Comparison of ENCODE assay signal across 8 cellular contexts in genomic region chr1:227315500-227316346, GRCh38. TPM values are rescaled to one million over a fixed set of nuclear protein-coding genes. Genes with fewer than 3 reads are reported as not detected.
A peak's percentile ranks its signal among the peaks of the same experiment; 100 is the strongest.
DNase-seq lines count a peak whose midpoint lies in the region; ATAC-seq and TF ChIP-seq lines count a peak whose summit lies in the region.

No MANE protein-coding gene starts in this region.

- H3K9me3 ChIP-seq in CD4-positive, alpha-beta T cell (ENCODE audit: control insufficient read depth, low read length), result no peaks in the 10 kb centered on the region
- no peaks in the 10 kb centered on the region for H3K9me3 ChIP-seq in upper lobe of right lung

- peak overlapping the region; percentile 80 for H3K4me3 ChIP-seq in upper lobe of right lung

- H3K27me3 ChIP-seq in CD4-positive, alpha-beta T cell (ENCODE audit: control insufficient read depth, insufficient read depth, low read length), result peaks cover 44% of the 10 kb centered on the region
- no peaks in the 10 kb centered on the region for H3K27me3 ChIP-seq in upper lobe of right lung

- CTCF ChIA-PET in CD4-positive, alpha-beta T cell (lab: Charles Lee), result no interaction called here

- no peak overlapping the region for H3K27ac ChIP-seq in CD4-positive, alpha-beta T cell (ENCODE audit: low read depth, low read length)
- H3K27ac ChIP-seq in upper lobe of right lung, result no peak overlapping the region

- in situ Hi-C loops in T47D (cut with HindIII; ENCODE audit: low pct_unique_long_range_greater_than_20kb, low sequenced_read_pairs), result no loop called here

- no peaks in the 10 kb centered on the region for H3K4me1 ChIP-seq in upper lobe of right lung

- intact Hi-C loops in CD4-positive, alpha-beta T cell (cut with DNase I, micrococcal nuclease), result no loop called here
- intact Hi-C loops in upper lobe of right lung (cut with DNase I), result loop anchor here (10.0 kb wide), 1 partner anchor 91 kb away; no protein-coding TSS in a partner anchor

- no peaks in the 10 kb centered on the region for H3K9me3 Mint-ChIP-seq in CD4-positive, alpha-beta T cell

- H3K36me3 Mint-ChIP-seq in CD4-positive, alpha-beta T cell (ENCODE audit: low read depth), result no peaks in the 10 kb centered on the region

- POLR2A ChIA-PET in CD4-positive, alpha-beta T cell (lab: Charles Lee), result no interaction called here

- H3K4me3 Mint-ChIP-seq in CD4-positive, alpha-beta T cell, result peak overlapping the region; percentile 53

- no peak for TF ChIP-seq CTCF in CD4-positive, alpha-beta T cell (IDR thresholded peaks at IDR 0.05)
- TF ChIP-seq CTCF in upper lobe of right lung (IDR thresholded peaks at IDR 0.05), result no peak

- peaks cover 8% of the 10 kb centered on the region for H3K4me1 Mint-ChIP-seq in CD4-positive, alpha-beta T cell (ENCODE audit: low read depth)

- peaks cover 60% of the 10 kb centered on the region for H3K27me3 Mint-ChIP-seq in CD4-positive, alpha-beta T cell

- H3K36me3 ChIP-seq in upper lobe of right lung, result no peaks in the 10 kb centered on the region

- DNase-seq in CD4-positive, alpha-beta T cell, result no peak
- peak; percentile 54 for DNase-seq in HuH-7.5 (ENCODE audit: low spot score)
- DNase-seq in T47D (ENCODE audit: low read depth in 1 of 2, low spot score in 1 of 2), result peak; percentile 35 to 66
- peak; percentile 82 for DNase-seq in left lobe of liver (ENCODE audit: low spot score)
- DNase-seq in upper lobe of right lung, result no peak
- DNase-seq in UCSD-AML1 (lab: John Stamatoyannopoulos, UW; ENCODE audit: unreplicated experiment), result no peak

- no peak overlapping the region for H3K27ac Mint-ChIP-seq in CD4-positive, alpha-beta T cell

- no peak for ATAC-seq in CD4-positive, alpha-beta T cell (ENCODE audit: poor library complexity)
- peak; percentile 52 for ATAC-seq in left lobe of liver
- no peak for ATAC-seq in upper lobe of right lung
- no peak for ATAC-seq in GM21367 (IDR thresholded peaks at IDR 0.05; ENCODE audit: unreplicated experiment)
- ATAC-seq in HG03432 (IDR thresholded peaks at IDR 0.05; ENCODE audit: unreplicated experiment), result no peak

RNA-seq across cellular contexts. Expression of gene CDC42BPA, which starts 2.6 kb away (rescaled TPM):
- 1 to 10 TPM; 2.2 to 3.0 TPM for total RNA-seq in CD4-positive, alpha-beta T cell
- total RNA-seq in left lobe of liver, result 14.5 TPM
- 41.8 TPM for total RNA-seq in upper lobe of right lung

Comparison
In these comparisons a context has a peak if more than half of its experiments do, and no peak if none do; other contexts are left out.
1. DNase-seq: peak in HuH-7.5 (single experiment), T47D (2 of 2) and left lobe of liver (single experiment); none in CD4-positive, alpha-beta T cell (0 of 10), upper lobe of right lung (single experiment) and UCSD-AML1 (single experiment).